In genomic region chr20:34315236-34315635, GRCh38 we compare ENCODE assay signal across 22 cellular contexts.
"Had no signal": no experiment of that assay in that cellular context is flagged by ENCODE, and none has a peak within 500 bp of the region (broad histone marks: within the 10 kb centered on the region; RNA-seq: fewer than 3 reads in every experiment).

No MANE protein-coding gene starts in this region.

- H3K4me1 Mint-ChIP-seq: activated T-helper 17 cell treated with anti-CD3 and anti-CD28 coated beads, Interleukin-2, amount 50 U/mL, for 72 hours had no signal

- H3K9me3 ChIP-seq: colonic mucosa, heart right ventricle, left ventricle myocardium inferior, mucosa of descending colon, spleen, tibial nerve had no signal

- DNase-seq: activated CD4-positive, alpha-beta T cell treated with anti-CD3 and anti-CD28 coated beads for 1 hour; activated CD4-positive, alpha-beta T cell treated with anti-CD3 and anti-CD28 coated beads, Interleukin-2, amount 50 U/mL, for 1 hour; activated CD8-positive, alpha-beta T cell treated with anti-CD3 and anti-CD28 coated beads for 36 hours; activated T-cell treated with anti-CD3 and anti-CD28 coated beads, Interleukin-2, amount 50 U/mL, for 4 hours; cerebellar nuclear complex; colonic mucosa; effector memory CD4-positive, alpha-beta T cell; foreskin fibroblast; heart right ventricle; left ventricle myocardium inferior; mucosa of descending colon; right cardiac atrium; spleen; stimulated activated naive CD4-positive, alpha-beta T cell; T-helper 1 cell had no signal

- H3K27me3 ChIP-seq: colonic mucosa, tibial nerve had no signal

- H3K36me3 ChIP-seq: cardiac muscle cell, colonic mucosa, heart right ventricle, left ventricle myocardium inferior, spleen, tibial nerve had no signal

- H3K27ac Mint-ChIP-seq: activated CD8-positive, alpha-beta T cell treated with anti-CD3 and anti-CD28 coated beads for 36 hours; activated naive CD4-positive, alpha-beta T cell treated with anti-CD3 and anti-CD28 coated beads, Interleukin-2, amount 50 U/mL, for 72 hours; activated T-helper 17 cell treated with anti-CD3 and anti-CD28 coated beads, Interleukin-2, amount 50 U/mL, for 72 hours; natural killer cell treated with Interleukin-12 subunit alpha and Interleukin-12 subunit beta and Interleukin-15 and Interleukin-18, amount 100 ng/mL, for 72 hours; WTC11 had no signal

- H3K4me3 ChIP-seq: cardiac muscle cell, colonic mucosa, heart right ventricle, left ventricle myocardium inferior, lung, mucosa of descending colon, spleen, tibial nerve had no signal

- H3K36me3 Mint-ChIP-seq: activated naive CD4-positive, alpha-beta T cell treated with anti-CD3 and anti-CD28 coated beads, Interleukin-2, amount 50 U/mL, for 72 hours; natural killer cell treated with Interleukin-12 subunit alpha and Interleukin-12 subunit beta and Interleukin-15 and Interleukin-18, amount 100 ng/mL, for 72 hours had no signal

- H3K4me3 Mint-ChIP-seq: activated CD8-positive, alpha-beta T cell treated with anti-CD3 and anti-CD28 coated beads for 36 hours; activated T-cell treated with anti-CD3 and anti-CD28 coated beads, Interleukin-2, amount 50 U/mL, for 4 hours; activated T-helper 17 cell treated with anti-CD3 and anti-CD28 coated beads, Interleukin-2, amount 50 U/mL, for 72 hours; natural killer cell treated with Interleukin-12 subunit alpha and Interleukin-12 subunit beta and Interleukin-15 and Interleukin-18, amount 100 ng/mL, for 72 hours; WTC11 had no signal

- H3K27ac ChIP-seq: cardiac muscle cell, colonic mucosa, heart right ventricle, left ventricle myocardium inferior, spleen, tibial nerve had no signal

- H3K9me3 Mint-ChIP-seq: activated CD8-positive, alpha-beta T cell treated with anti-CD3 and anti-CD28 coated beads for 36 hours; activated naive CD4-positive, alpha-beta T cell treated with anti-CD3 and anti-CD28 coated beads, Interleukin-2, amount 50 U/mL, for 72 hours; activated T-cell treated with anti-CD3 and anti-CD28 coated beads, Interleukin-2, amount 50 U/mL, for 4 hours; activated T-helper 17 cell treated with anti-CD3 and anti-CD28 coated beads, Interleukin-2, amount 50 U/mL, for 72 hours; natural killer cell treated with Interleukin-12 subunit alpha and Interleukin-12 subunit beta and Interleukin-15 and Interleukin-18, amount 100 ng/mL, for 72 hours had no signal
